26 cellular contexts compared by ENCODE assay signal in the genomic region with DNA sequence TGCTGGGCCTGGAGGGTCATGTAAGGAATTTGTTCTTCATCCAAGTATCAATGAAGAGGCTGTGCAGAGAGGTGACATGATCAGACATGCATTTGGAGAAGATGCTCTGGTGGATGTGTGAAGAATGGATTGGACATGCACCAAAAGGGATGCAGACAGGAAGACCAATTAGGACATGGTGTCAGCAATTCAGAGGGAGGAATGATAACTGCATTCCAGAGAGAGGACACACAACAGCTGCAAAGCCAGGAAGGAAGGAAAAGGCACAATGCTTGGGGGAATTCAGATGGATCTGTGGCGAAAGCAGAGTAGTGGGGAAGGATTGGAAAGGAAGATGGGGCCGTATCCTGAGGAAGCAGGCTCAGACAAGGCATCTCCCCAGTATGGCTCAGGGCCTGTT.
"Had no signal": no experiment of that assay in that cellular context is flagged by ENCODE, and none has a peak within 500 bp of the region (broad histone marks: within the 10 kb centered on the region; RNA-seq: fewer than 3 reads in every experiment).

No MANE protein-coding gene starts in this region.

- H3K27me3 ChIP-seq: esophagus muscularis mucosa, gastroesophageal sphincter, neutrophil, ovary, upper lobe of right lung had no signal

- FAIRE-seq: islet of Langerhans had no signal

- H3K27me3 Mint-ChIP-seq: activated naive CD8-positive, alpha-beta T cell treated with anti-CD3 and anti-CD28 coated beads, Interleukin-2, amount 10 ng/mL, durations not matched to agents 7 days and 5 days; natural killer cell treated with Interleukin-12 subunit alpha and Interleukin-12 subunit beta and Interleukin-15 and Interleukin-18, amount 100 ng/mL, for 72 hours had no signal

- H3K4me3 Mint-ChIP-seq: activated naive CD8-positive, alpha-beta T cell treated with anti-CD3 and anti-CD28 coated beads, Interleukin-2, amount 10 ng/mL, durations not matched to agents 7 days and 5 days; activated T-cell treated with anti-CD3 and anti-CD28 coated beads, Interleukin-2, amount 50 U/mL, for 4 hours; natural killer cell treated with Interleukin-12 subunit alpha and Interleukin-12 subunit beta and Interleukin-15 and Interleukin-18, amount 100 ng/mL, for 72 hours; WTC11 had no signal

- H3K27ac Mint-ChIP-seq: activated naive CD8-positive, alpha-beta T cell treated with anti-CD3 and anti-CD28 coated beads, Interleukin-2, amount 10 ng/mL, durations not matched to agents 7 days and 5 days; activated T-helper 2 cell treated with anti-CD3 and anti-CD28 coated beads, Interferon-gamma antibody, Interleukin-2, Interleukin-4, amounts not matched to agents 10 μg/mL and 5 μg/mL and 100 μg/mL, durations not matched to agents 14 hours and 24 hours and 36 hours; WTC11 had no signal

- H3K4me1 ChIP-seq: prostate gland had no signal

- H3K4me3 ChIP-seq: coronary artery, esophagus muscularis mucosa, gastroesophageal sphincter, ovary, prostate gland, upper lobe of right lung had no signal

- DNase-seq: activated CD8-positive, alpha-beta memory T cell treated with anti-CD3 and anti-CD28 coated beads for 24 hours; activated CD8-positive, alpha-beta memory T cell treated with anti-CD3 and anti-CD28 coated beads, Interleukin-2, amount 50 U/mL, for 48 hours; activated naive CD4-positive, alpha-beta T cell; activated naive CD8-positive, alpha-beta T cell treated with anti-CD3 and anti-CD28 coated beads, Interleukin-2, amount 10 ng/mL, durations not matched to agents 7 days and 5 days; activated T-cell treated with anti-CD3 and anti-CD28 coated beads, Interleukin-2, amount 50 U/mL, for 4 hours; amygdala; cerebellar nuclear complex; effector CD4-positive, alpha-beta T cell; head of caudate nucleus; hypothalamus; left cardiac atrium; ovary; stimulated activated CD4-positive, alpha-beta T cell treated with anti-CD3 and anti-CD28 coated beads, Interleukin-4, amount 100 ng/mL, for 24 hours; stimulated activated naive CD8-positive, alpha-beta T cell treated with anti-CD3 and anti-CD28 coated beads, Interleukin-15, Interleukin-2, amounts not matched to agents 100 U/mL and 50 U/mL, for 24 hours; T-helper 1 cell; T-helper 9 cell; upper lobe of right lung had no signal

- H3K9me3 Mint-ChIP-seq: activated naive CD8-positive, alpha-beta T cell treated with anti-CD3 and anti-CD28 coated beads, Interleukin-2, amount 10 ng/mL, durations not matched to agents 7 days and 5 days; activated T-cell treated with anti-CD3 and anti-CD28 coated beads, Interleukin-2, amount 50 U/mL, for 4 hours; activated T-helper 2 cell treated with anti-CD3 and anti-CD28 coated beads, Interferon-gamma antibody, Interleukin-2, Interleukin-4, amounts not matched to agents 10 μg/mL and 5 μg/mL and 100 μg/mL, durations not matched to agents 14 hours and 24 hours and 36 hours; natural killer cell treated with Interleukin-12 subunit alpha and Interleukin-12 subunit beta and Interleukin-15 and Interleukin-18, amount 100 ng/mL, for 72 hours; WTC11 had no signal

- H3K27ac ChIP-seq: coronary artery, esophagus muscularis mucosa, gastroesophageal sphincter, neutrophil, ovary, prostate gland, upper lobe of right lung had no signal

- H3K36me3 Mint-ChIP-seq: natural killer cell treated with Interleukin-12 subunit alpha and Interleukin-12 subunit beta and Interleukin-15 and Interleukin-18, amount 100 ng/mL, for 72 hours; WTC11 had no signal

- H3K9me3 ChIP-seq: esophagus muscularis mucosa, gastroesophageal sphincter, neutrophil, ovary, prostate gland, upper lobe of right lung had no signal

- H3K36me3 ChIP-seq: esophagus muscularis mucosa, gastroesophageal sphincter, neutrophil, ovary, prostate gland, upper lobe of right lung had no signal
